Comparison of ENCODE assay signal across 9 cellular contexts in genomic region chr2:217653240-217653639, GRCh38.
DNase-seq lines count a peak whose midpoint lies in the region; ATAC-seq and TF ChIP-seq lines count a peak whose summit lies in the region.
"Had no signal": no experiment of that assay in that cellular context is flagged by ENCODE, and none has a peak within 500 bp of the region (broad histone marks: within the 10 kb centered on the region; RNA-seq: fewer than 3 reads in every experiment).

No MANE protein-coding gene starts in this region.

- POLR2A ChIA-PET in Caco-2 (lab: Charles Lee), result no interaction called here

- no peaks in the 10 kb centered on the region for H3K9me3 Mint-ChIP-seq in Caco-2 (ENCODE audit: unreplicated experiment)

- no peak overlapping the region for H3K4me3 ChIP-seq in RWPE2 (ENCODE audit: severe bottlenecking)
- no peak overlapping the region for H3K4me3 ChIP-seq in H7 (ENCODE audit: insufficient read depth, low read depth, low read length)
- H3K4me3 ChIP-seq in Caco-2 (ENCODE audit: low read depth, low read length), result no peak overlapping the region

- CTCF ChIA-PET in Caco-2 (lab: Charles Lee), result no interaction called here

- H3K9me3 ChIP-seq in RWPE2 (ENCODE audit: severe bottlenecking), result no peaks in the 10 kb centered on the region
- H3K9me3 ChIP-seq in Caco-2, result no peaks in the 10 kb centered on the region

- ATAC-seq in RWPE2 (ENCODE audit: low read depth), result peak; percentile 97
- ATAC-seq in foreskin keratinocyte, result peak; percentile 92
- no peak for ATAC-seq in HG02623 (IDR thresholded peaks at IDR 0.05; ENCODE audit: unreplicated experiment)

- no peaks in the 10 kb centered on the region for H3K27me3 ChIP-seq in RWPE2 (ENCODE audit: insufficient read depth, poor library complexity, severe bottlenecking)
- H3K27me3 ChIP-seq in foreskin keratinocyte, result peaks cover 19% of the 10 kb centered on the region
- no peaks in the 10 kb centered on the region for H3K27me3 ChIP-seq in H7 (ENCODE audit: control insufficient read depth, insufficient read depth, low read length)
- no peaks in the 10 kb centered on the region for H3K27me3 ChIP-seq in Caco-2 (replicated peaks; ENCODE audit: control insufficient read depth, insufficient read depth, low read length)

- peak; percentile 20 for TF ChIP-seq CTCF in RWPE2 (IDR thresholded peaks at IDR 0.05; ENCODE audit: poor library complexity, severe bottlenecking)
- peak; percentile 32 for TF ChIP-seq CTCF in foreskin keratinocyte (conservative IDR thresholded peaks at IDR 0.05)
- no peak for TF ChIP-seq CTCF in Caco-2 (IDR thresholded peaks at IDR 0.05; ENCODE audit: insufficient read depth in 1 of 2, low read depth in 1 of 2, low read length in 1 of 2, severe bottlenecking in 1 of 2, unreplicated experiment in 1 of 2)

- H3K4me1 ChIP-seq in RWPE2 (ENCODE audit: insufficient read depth, poor library complexity, severe bottlenecking) (peaks cover 10% of the 10 kb centered on the region), foreskin keratinocyte (peaks cover 4% of the 10 kb centered on the region), Caco-2 (peaks cover 7% of the 10 kb centered on the region)

- H3K27ac Mint-ChIP-seq in Caco-2 (ENCODE audit: unreplicated experiment), result no peak overlapping the region

- DNase-seq in CD1c-positive myeloid dendritic cell (ENCODE audit: extremely low spot score) (peak; percentile 73), RWPE2 (ENCODE audit: low spot score) (no peak), foreskin keratinocyte (peak; percentile 46 to 82), pons (ENCODE audit: low spot score) (peak; percentile 59), H7 (no peak), Caco-2 (no peak)
- DNase-seq in activated CD8-positive, alpha-beta memory T cell treated with anti-CD3 and anti-CD28 coated beads, Interleukin-2, amount 50 U/mL, for 4 hours, result no peak
- DNase-seq: NCI-H69 had no signal

- no peaks in the 10 kb centered on the region for H3K36me3 Mint-ChIP-seq in Caco-2 (ENCODE audit: insufficient read depth, unreplicated experiment)

- intact Hi-C loops in Caco-2 (cut with micrococcal nuclease; ENCODE audit: unreplicated experiment), result no loop called here

- H3K27ac ChIP-seq in RWPE2 (ENCODE audit: poor library complexity, severe bottlenecking) (no peak overlapping the region), foreskin keratinocyte (no peak overlapping the region)

- H3K4me1 Mint-ChIP-seq in Caco-2 (ENCODE audit: low read depth, unreplicated experiment), result peaks cover 10% of the 10 kb centered on the region

- H3K36me3 ChIP-seq in RWPE2 (ENCODE audit: low read depth) (no peaks in the 10 kb centered on the region), H7 (replicated peaks; ENCODE audit: control insufficient read depth, insufficient read depth, low read length) (no peaks in the 10 kb centered on the region), Caco-2 (ENCODE audit: control insufficient read depth, insufficient read depth, low read length) (no peaks in the 10 kb centered on the region)

- no peaks in the 10 kb centered on the region for H3K27me3 Mint-ChIP-seq in Caco-2 (ENCODE audit: insufficient read depth, unreplicated experiment)

- BruUV-seq in Caco-2 (replicated peaks; lab: Mats Ljungman, UMichigan), result no TSS peak

- H3K4me3 Mint-ChIP-seq in Caco-2 (ENCODE audit: unreplicated experiment), result no peak overlapping the region

Comparison
In these comparisons a context has a peak if more than half of its experiments do, and no peak if none do; other contexts are left out.
1. DNase-seq: peak in CD1c-positive myeloid dendritic cell (single experiment), foreskin keratinocyte (2 of 2) and pons (single experiment); none in RWPE2 (single experiment), H7 (single experiment), Caco-2 (0 of 2) and activated CD8-positive, alpha-beta memory T cell treated with anti-CD3 and anti-CD28 coated beads, Interleukin-2, amount 50 U/mL, for 4 hours (single experiment).
2. CTCF ChIP-seq: peak in RWPE2 (single experiment) and foreskin keratinocyte (single experiment); none in Caco-2 (0 of 2).